In the genomic region with DNA sequence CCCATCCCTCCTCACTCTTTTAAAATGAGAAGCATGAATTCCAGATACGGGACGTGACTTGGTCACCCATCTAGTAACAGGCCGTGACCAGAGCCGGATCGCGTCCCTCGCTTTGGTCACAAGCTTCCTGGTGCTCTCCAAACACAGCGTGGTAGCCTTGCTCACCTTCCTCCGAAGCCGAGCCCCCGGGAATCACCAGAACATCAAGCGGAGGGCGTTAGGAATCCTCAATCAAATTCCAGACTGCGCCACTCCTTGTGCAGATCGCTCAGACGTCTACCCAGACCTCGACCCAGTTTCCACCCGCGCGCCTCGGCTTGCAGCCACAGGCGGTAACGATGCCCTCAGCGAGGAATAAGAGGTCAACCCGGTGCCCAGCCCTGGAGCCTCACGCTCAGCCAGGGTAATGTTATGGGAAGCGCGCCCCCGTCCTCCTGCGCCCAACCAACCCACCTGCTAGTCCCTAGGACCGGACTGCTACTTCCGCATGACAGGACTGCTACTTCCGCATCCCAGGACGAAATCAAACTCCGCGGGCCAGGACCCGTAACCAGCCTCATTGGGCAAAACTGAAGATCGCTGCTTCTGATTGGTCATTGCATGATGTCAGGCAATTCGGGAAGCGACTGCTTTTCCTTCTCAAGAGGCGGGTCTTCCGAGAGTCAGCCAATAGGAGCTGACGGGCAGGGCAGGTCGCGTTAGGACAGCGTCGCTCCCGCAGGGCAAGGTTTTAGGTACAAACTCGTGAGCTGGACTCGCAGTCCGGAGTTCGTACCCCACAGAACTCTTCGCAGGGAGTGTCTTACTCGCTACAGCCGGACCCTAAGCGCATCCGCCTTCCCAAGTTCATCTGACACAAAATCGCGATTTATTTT, we compare ENCODE assay signal across 8 cellular contexts. TPM values are rescaled to one million over a fixed set of nuclear protein-coding genes. Genes with fewer than 3 reads are reported as not detected.
DNase-seq lines count a peak whose midpoint lies in the region; ATAC-seq lines count a peak whose summit lies in the region.

A gene (minus strand): TSS at position 501 of the 875 bp plus-strand sequence. CDS start 1,212 bp downstream, outside the sequence.

- ATAC-seq in naive B cell (ENCODE audit: low read depth in 2 of 2) = peak; percentile 95 to 97
- peak; percentile 97 for ATAC-seq in stimulated activated effector memory CD8-positive, alpha-beta T cell treated with anti-CD3 and anti-CD28 coated beads, Interleukin-12 subunit alpha, Interleukin-12 subunit beta, amount 100 ng/mL, for 72 hours

- DNase-seq in EH (ENCODE audit: low read depth) (peak; percentile 100), GOT3 (lab: John Stamatoyannopoulos, UW) (peak; percentile 88), LHCN-M2 (ENCODE audit: low read depth) (peak; percentile 99), RPMI7951 (ENCODE audit: low read depth) (peak; percentile 99), activated T-helper 1 cell treated with Interleukin-2 at 50 U/mL for 16 hours (ENCODE audit: low read depth) (peak; percentile 83), fibroblast of gingiva (ENCODE audit: low read depth) (peak; percentile 98), naive B cell (peak; percentile 96)
- DNase-seq in stimulated activated effector memory CD8-positive, alpha-beta T cell treated with anti-CD3 and anti-CD28 coated beads, Interleukin-12 subunit alpha, Interleukin-12 subunit beta, amount 100 ng/mL, for 72 hours (ENCODE audit: low spot score in 2 of 2) = peak; percentile 72 to 94

- H3K4me1 Mint-ChIP-seq in naive B cell = peaks cover 24 to 35% (median 30%) of the 10 kb centered on the region in 3 donors
- H3K4me1 Mint-ChIP-seq in stimulated activated effector memory CD8-positive, alpha-beta T cell treated with anti-CD3 and anti-CD28 coated beads, Interleukin-12 subunit alpha, Interleukin-12 subunit beta, amount 100 ng/mL, for 72 hours = peaks cover 52% of the 10 kb centered on the region

- H3K9me3 Mint-ChIP-seq in naive B cell = no peaks in the 10 kb centered on the region
- H3K9me3 Mint-ChIP-seq in stimulated activated effector memory CD8-positive, alpha-beta T cell treated with anti-CD3 and anti-CD28 coated beads, Interleukin-12 subunit alpha, Interleukin-12 subunit beta, amount 100 ng/mL, for 72 hours = no peaks in the 10 kb centered on the region

- H3K4me3 Mint-ChIP-seq in naive B cell = peak within 1 kb of the TSS; percentile 92 to 99 (median 94)
- H3K4me3 Mint-ChIP-seq in stimulated activated effector memory CD8-positive, alpha-beta T cell treated with anti-CD3 and anti-CD28 coated beads, Interleukin-12 subunit alpha, Interleukin-12 subunit beta, amount 100 ng/mL, for 72 hours = peak within 1 kb of the TSS; percentile 97

- H3K27me3 Mint-ChIP-seq in naive B cell = no peaks in the 10 kb centered on the region

- H3K36me3 Mint-ChIP-seq in naive B cell = no peaks in the 10 kb centered on the region
- peaks cover 70% of the 10 kb centered on the region for H3K36me3 Mint-ChIP-seq in stimulated activated effector memory CD8-positive, alpha-beta T cell treated with anti-CD3 and anti-CD28 coated beads, Interleukin-12 subunit alpha, Interleukin-12 subunit beta, amount 100 ng/mL, for 72 hours

- H3K27ac Mint-ChIP-seq in naive B cell = peak within 1 kb of the TSS; percentile 71 to 95 (median 82)
- H3K27ac Mint-ChIP-seq in stimulated activated effector memory CD8-positive, alpha-beta T cell treated with anti-CD3 and anti-CD28 coated beads, Interleukin-12 subunit alpha, Interleukin-12 subunit beta, amount 100 ng/mL, for 72 hours = peak within 1 kb of the TSS; percentile 97

RNA-seq across cellular contexts. Expression of the gene that starts here (rescaled TPM):
- total RNA-seq in LHCN-M2 (2014; rRNA removed) = 7.6 and 8.7 TPM in 2 replicates
- 3.4 TPM for polyA plus RNA-seq in LHCN-M2 (2012)
- 7.8 and 17.1 TPM in 2 replicates for total RNA-seq in RPMI7951 (2014; rRNA removed; shearing (Covaris generic))
- polyA plus RNA-seq in naive B cell (ENCODE audit: low read depth in 6 of 6) = 1 to 10 TPM in 1 of 6 donors, under 1 TPM in 4, not detected in 1; 0.25 to 1.3 (median 0.63) TPM

Comparison
In these comparisons a context has a peak if more than half of its experiments do, and no peak if none do; other contexts are left out.
1. Peak in every context shown above with its lines: DNase-seq and ATAC-seq.